Comparison of ENCODE assay signal across 29 cellular contexts in genomic region chr17:17499402-17500145, GRCh38. TPM values are rescaled to one million over a fixed set of nuclear protein-coding genes. Genes with fewer than 3 reads are reported as not detected.
"Had no signal": no experiment of that assay in that cellular context is flagged by ENCODE, and none has a peak within 500 bp of the region (broad histone marks: within the 10 kb centered on the region; RNA-seq: fewer than 3 reads in every experiment).

No MANE protein-coding gene starts in this region.

- H3K27me3 ChIP-seq: esophagus muscularis mucosa, vagina had no signal

- ATAC-seq: activated CD4-positive, alpha-beta T cell treated with anti-CD3 and anti-CD28 coated beads for 36 hours; activated CD8-positive, alpha-beta memory T cell treated with anti-CD3 and anti-CD28 coated beads, Interleukin-2, amount 10 ng/mL, durations not matched to agents 7 days and 5 days; activated CD8-positive, alpha-beta T cell treated with anti-CD3 and anti-CD28 coated beads, Interleukin-2, amount 10 ng/mL, durations not matched to agents 7 days and 5 days; activated naive CD4-positive, alpha-beta T cell treated with anti-CD3 and anti-CD28 coated beads, Interleukin-2, amount 50 U/mL, for 72 hours; activated T-cell treated with anti-CD3 and anti-CD28 coated beads, Interleukin-2, amount 50 U/mL, for 72 hours; foreskin keratinocyte; heart right ventricle; left lung; sciatic nerve; stimulated activated memory B cell treated with anti-CD40 and anti-IgM and Interleukin-4, amounts not matched to agents 10 μg/mL and 1 μg/mL and 100 μg/mL, for 72 hours; stimulated activated naive CD8-positive, alpha-beta T cell treated with anti-CD3 and anti-CD28 coated beads, Interleukin-15, amount 100 ng/mL, for 72 hours; T-cell had no signal

- DNase-seq: activated CD4-positive, alpha-beta T cell treated with anti-CD3 and anti-CD28 coated beads for 36 hours; activated CD4-positive, CD25-positive, alpha-beta regulatory T cell; activated CD8-positive, alpha-beta memory T cell treated with anti-CD3 and anti-CD28 coated beads, Interleukin-2, amount 10 ng/mL, durations not matched to agents 7 days and 5 days; activated CD8-positive, alpha-beta T cell treated with anti-CD3 and anti-CD28 coated beads, Interleukin-2, amount 10 ng/mL, durations not matched to agents 7 days and 5 days; activated naive CD4-positive, alpha-beta T cell; activated T-cell treated with anti-CD3 and anti-CD28 coated beads, Interleukin-2, amount 50 U/mL, for 72 hours; dermis blood vessel endothelial cell; effector CD4-positive, alpha-beta T cell; foreskin keratinocyte; heart right ventricle; kidney glomerular epithelial cell; mammary epithelial cell; naive B cell; nephron progenitor cell; nucleus accumbens; stimulated activated CD4-positive, alpha-beta T cell treated with anti-CD3 and anti-CD28 coated beads, Interleukin-4, amount 100 ng/mL, for 24 hours; stimulated activated naive CD8-positive, alpha-beta T cell treated with anti-CD3 and anti-CD28 coated beads, Interleukin-15, amount 100 ng/mL, for 72 hours; substantia nigra; T-cell had no signal

- H3K9me3 ChIP-seq: esophagus muscularis mucosa, heart right ventricle, left lung, vagina had no signal

- H3K4me3 ChIP-seq: esophagus muscularis mucosa, heart right ventricle, left lung, skin epidermis, vagina had no signal

- H3K4me1 ChIP-seq: foreskin keratinocyte had no signal

- H3K36me3 ChIP-seq: esophagus muscularis mucosa, heart right ventricle, left lung, vagina had no signal

- H3K9ac ChIP-seq: parathyroid adenoma had no signal

- H3K27ac ChIP-seq: esophagus muscularis mucosa, foreskin keratinocyte, heart right ventricle, left lung, parathyroid adenoma, skin epidermis, vagina had no signal

- H2AFZ ChIP-seq: parathyroid adenoma had no signal

- FAIRE-seq: bronchial epithelial cell, colon had no signal

RNA-seq across cellular contexts. Expression of gene RASD1, which starts 3.4 kb away (rescaled TPM):
- polyA plus RNA-seq: mammary epithelial cell had no signal
